In genomic region chr21:37435719-37436118, GRCh38 we compare ENCODE assay signal across 11 cellular contexts.
DNase-seq lines count a peak whose midpoint lies in the region; ATAC-seq, FAIRE-seq and TF ChIP-seq lines count a peak whose summit lies in the region.
"Had no signal": no experiment of that assay in that cellular context is flagged by ENCODE, and none has a peak within 500 bp of the region (broad histone marks: within the 10 kb centered on the region; RNA-seq: fewer than 3 reads in every experiment).

No MANE protein-coding gene starts in this region.

- no peak overlapping the region for H2BK120ac ChIP-seq in neuronal stem cell (ENCODE audit: low read depth, low read length)

- no peak overlapping the region for H3K18ac ChIP-seq in neuronal stem cell (ENCODE audit: low read length)

- peak; percentile 50 for FAIRE-seq in GM12892 (lab: Jason Lieb, UNC)

- H3K4me1 Mint-ChIP-seq in endodermal cell = peaks cover 11% of the 10 kb centered on the region

- no peak for ATAC-seq in HG03175 (IDR thresholded peaks at IDR 0.05; ENCODE audit: unreplicated experiment)

- H3K27ac ChIP-seq in endodermal cell (ENCODE audit: low read depth, low read length) = peak overlapping the region; percentile 67
- H3K27ac ChIP-seq in neutrophil = peak overlapping the region; percentile 57
- H3K27ac ChIP-seq in neuronal stem cell (replicated peaks; ENCODE audit: low read length) = no peak overlapping the region

- no peaks in the 10 kb centered on the region for H3K9me2 ChIP-seq in Loucy (replicated peaks; ENCODE audit: low read depth, low read length)

- no peak overlapping the region for H3K27ac Mint-ChIP-seq in endodermal cell
- H3K27ac Mint-ChIP-seq: effector memory CD8-positive, alpha-beta T cell; HFFc6 had no signal

- no peak overlapping the region for H3K23ac ChIP-seq in neuronal stem cell (ENCODE audit: low read depth, low read length, poor library complexity)

- TF ChIP-seq CTCF in Loucy (conservative IDR thresholded peaks at IDR 0.05; ENCODE audit: low read length) (no peak), endodermal cell (conservative IDR thresholded peaks at IDR 0.05) (no peak), neutrophil (IDR thresholded peaks at IDR 0.05) (no peak)

- no peak for TF ChIP-seq POLR2A in GM12892 (IDR thresholded peaks at IDR 0.05; ENCODE audit: low read depth, low read length)

- no peak overlapping the region for H2AFZ ChIP-seq in Loucy (ENCODE audit: low read length)
- H2AFZ ChIP-seq in neuronal stem cell (ENCODE audit: low read length) = no peak overlapping the region

- H3K4ac ChIP-seq in neuronal stem cell (ENCODE audit: low read length) = no peak overlapping the region

- H4K91ac ChIP-seq in neuronal stem cell (ENCODE audit: low read depth, low read length, poor library complexity) = no peak overlapping the region

- H4K20me1 ChIP-seq in Loucy (ENCODE audit: insufficient read depth, low read length, poor library complexity, severe bottlenecking) = peaks cover 87% of the 10 kb centered on the region

- DNase-seq in GM12892 (ENCODE audit: insufficient read length) (no peak), endodermal cell (no peak), DMS153 treated with DMSO at 0.1 percent for 48 hours (lab: John Stamatoyannopoulos, UW; ENCODE audit: unreplicated experiment) (no peak), AML-193 (lab: John Stamatoyannopoulos, UW) (no peak), neuronal stem cell (ENCODE audit: low spot score) (no peak)
- DNase-seq: activated effector memory CD4-positive, alpha-beta T cell treated with Interleukin-2 at 50 U/mL for 16 hours had no signal

- H2BK12ac ChIP-seq in neuronal stem cell (ENCODE audit: low read length) = no peak overlapping the region

- H3K9me3 Mint-ChIP-seq in endodermal cell = peaks cover 14% of the 10 kb centered on the region
- H3K9me3 Mint-ChIP-seq: effector memory CD8-positive, alpha-beta T cell; HFFc6 had no signal

- no peak overlapping the region for H2AK5ac ChIP-seq in neuronal stem cell (ENCODE audit: low read depth, low read length)

- 87 to 97% methylated on average over 2 to 3 of the region's 3 CpGs for WGBS in endodermal cell (ENCODE audit: insufficient coverage in 1 of 2, insufficient read length in 1 of 2), 2 experiments
- no CpG with 5 or more reads among the region's 3 CpGs for WGBS in neuronal stem cell (ENCODE audit: extremely low coverage in 2 of 2, insufficient read length in 2 of 2, insufficient replicate concordance in 1 of 2), 2 donors

- H3K14ac ChIP-seq in neuronal stem cell (ENCODE audit: low read length) = no peak overlapping the region

- no peak overlapping the region for H3K4me3 Mint-ChIP-seq in endodermal cell
- H3K4me3 Mint-ChIP-seq: effector memory CD8-positive, alpha-beta T cell; HFFc6 had no signal

- peaks cover 4% of the 10 kb centered on the region; the same call in 1 of the 2 replicates for H3F3A ChIP-seq in Loucy (ENCODE audit: low read depth)

- H3K9me3 ChIP-seq in Loucy (ENCODE audit: insufficient read depth, low read depth, low read length) (no peaks in the 10 kb centered on the region), endodermal cell (ENCODE audit: control insufficient read depth, low read length) (peaks cover 10% of the 10 kb centered on the region), neutrophil (no peaks in the 10 kb centered on the region), neuronal stem cell (replicated peaks in 1 of 2; ENCODE audit: control insufficient read depth in 2 of 2, insufficient read depth in 1 of 2, low read depth in 1 of 2, low read length in 2 of 2) (peaks cover 0 to 24% of the 10 kb centered on the region in 2 donors)

- peak overlapping the region; percentile 65 for H3K4me2 ChIP-seq in Loucy (ENCODE audit: low read depth, low read length, poor library complexity, severe bottlenecking)
- H3K4me2 ChIP-seq in neuronal stem cell (ENCODE audit: insufficient read depth, low read length, poor library complexity, severe bottlenecking) = no peak overlapping the region

- H2BK15ac ChIP-seq in neuronal stem cell (ENCODE audit: low read length) = no peak overlapping the region

- H3K79me1 ChIP-seq in neuronal stem cell (ENCODE audit: low read depth, low read length) = peaks cover 3% of the 10 kb centered on the region

- H3K36me3 ChIP-seq in Loucy (ENCODE audit: insufficient read depth, low read length) = peaks cover 15% of the 10 kb centered on the region; the same call in 1 of the 2 replicates
- H3K36me3 ChIP-seq in endodermal cell (ENCODE audit: control insufficient read depth, insufficient read depth, low read length) = peaks cover 13% of the 10 kb centered on the region
- H3K36me3 ChIP-seq in neutrophil = peaks cover 1% of the 10 kb centered on the region
- H3K36me3 ChIP-seq in neuronal stem cell (replicated peaks in 1 of 2; ENCODE audit: control insufficient read depth in 2 of 2, insufficient read depth in 2 of 2, low read length in 2 of 2) = peaks cover 1 to 33% of the 10 kb centered on the region in 2 donors

- peaks cover 32% of the 10 kb centered on the region for H3K36me3 Mint-ChIP-seq in endodermal cell (ENCODE audit: low read depth)

- peaks cover 94% of the 10 kb centered on the region for H3K79me2 ChIP-seq in Loucy (ENCODE audit: insufficient read depth, low read length)

- no peak overlapping the region for H2BK5ac ChIP-seq in neuronal stem cell (ENCODE audit: low read length)

- H3K27me3 ChIP-seq in Loucy (ENCODE audit: insufficient read depth, low read length, poor library complexity, severe bottlenecking) = no peaks in the 10 kb centered on the region
- H3K27me3 ChIP-seq in endodermal cell (ENCODE audit: control insufficient read depth, insufficient read depth, low read length, poor library complexity, severe bottlenecking) = no peaks in the 10 kb centered on the region
- no peaks in the 10 kb centered on the region for H3K27me3 ChIP-seq in neutrophil
- no peaks in the 10 kb centered on the region for H3K27me3 ChIP-seq in neuronal stem cell (ENCODE audit: control insufficient read depth in 3 of 3, insufficient read depth in 3 of 3, low read depth in 1 of 3, low read length in 3 of 3)

- H3K4me1 ChIP-seq in Loucy (ENCODE audit: insufficient read depth, low read length, poor library complexity, severe bottlenecking) (peaks cover 46% of the 10 kb centered on the region), endodermal cell (ENCODE audit: control insufficient read depth, insufficient read depth, low read length) (no peaks in the 10 kb centered on the region), neutrophil (ENCODE audit: control insufficient read depth in 1 of 2, insufficient read depth in 1 of 2, low read depth in 1 of 2, low read length in 1 of 2) (peaks cover 14 to 15% of the 10 kb centered on the region in 2 experiments), neuronal stem cell (ENCODE audit: control insufficient read depth in 2 of 2, insufficient read depth in 1 of 2, low read depth in 1 of 2, low read length in 2 of 2) (peaks cover 3 to 7% of the 10 kb centered on the region in 2 donors)

- no peak overlapping the region for H4K8ac ChIP-seq in neuronal stem cell (ENCODE audit: low read depth, low read length)

- H3K9ac ChIP-seq in Loucy (ENCODE audit: low read depth, low read length, poor library complexity, severe bottlenecking) (peak overlapping the region; percentile 37), endodermal cell (ENCODE audit: extremely low read depth, low read length, poor library complexity, severe bottlenecking) (no peak overlapping the region), neuronal stem cell (ENCODE audit: low read depth, low read length, poor library complexity) (no peak overlapping the region)

- H3K27me3 Mint-ChIP-seq in endodermal cell (ENCODE audit: insufficient read depth) = no peaks in the 10 kb centered on the region
- H3K27me3 Mint-ChIP-seq: effector memory CD8-positive, alpha-beta T cell had no signal

- H3K4me3 ChIP-seq in Loucy (ENCODE audit: low read length, poor library complexity, severe bottlenecking) (peak overlapping the region; percentile 49), endodermal cell (ENCODE audit: low read length) (no peak overlapping the region), neutrophil (ENCODE audit: low read depth in 1 of 2, low read length in 1 of 2) (no peak overlapping the region), neuronal stem cell (ENCODE audit: low read length in 2 of 2) (no peak overlapping the region)
